In genomic region chr1:221347706-221348105, GRCh38 we compare ENCODE assay signal across 26 cellular contexts.
"Had no signal": no experiment of that assay in that cellular context is flagged by ENCODE, and none has a peak within 500 bp of the region (broad histone marks: within the 10 kb centered on the region; RNA-seq: fewer than 3 reads in every experiment).

No MANE protein-coding gene starts in this region.

- H3K4me1 ChIP-seq: adrenal gland, ascending aorta, left ventricle myocardium inferior, transverse colon had no signal

- H3K27ac ChIP-seq: adrenal gland, ascending aorta, left ventricle myocardium inferior, transverse colon had no signal

- ATAC-seq: effector memory CD8-positive, alpha-beta T cell; mucosa of descending colon; natural killer cell treated with Interleukin-12 subunit alpha and Interleukin-12 subunit beta and Interleukin-15 and Interleukin-18, amount 100 ng/mL, for 72 hours; right cardiac atrium had no signal

- DNase-seq: activated CD4-positive, alpha-beta T cell treated with anti-CD3 and anti-CD28 coated beads for 4 hours; activated CD4-positive, alpha-beta T cell treated with anti-CD3 and anti-CD28 coated beads, Interleukin-2, amount 50 U/mL, for 48 hours; activated CD4-positive, CD25-positive, alpha-beta regulatory T cell; activated CD8-positive, alpha-beta memory T cell treated with anti-CD3 and anti-CD28 coated beads, Interleukin-2, amount 50 U/mL, for 4 hours; activated effector memory CD4-positive, alpha-beta T cell treated with anti-CD3 and anti-CD28 coated beads, Interleukin-2, amount 50 U/mL, for 16 hours; activated naive CD4-positive, alpha-beta T cell treated with anti-CD3 and anti-CD28 coated beads for 36 hours; activated naive CD8-positive, alpha-beta T cell treated with anti-CD3 and anti-CD28 coated beads for 36 hours; activated T-cell treated with anti-CD3 and anti-CD28 coated beads, Interleukin-2, amount 50 U/mL, for 1 hour; adrenal gland; caudate nucleus; cortex of kidney; effector memory CD8-positive, alpha-beta T cell; head of caudate nucleus; hypothalamus; immature natural killer cell; kidney glomerular epithelial cell; left ventricle myocardium inferior; mucosa of descending colon; right cardiac atrium; stimulated activated CD4-positive, alpha-beta T cell treated with anti-CD3 and anti-CD28 coated beads, Interleukin-15, amount 100 ng/mL, for 24 hours; stimulated activated CD4-positive, alpha-beta T cell treated with anti-CD3 and anti-CD28 coated beads, Interleukin-2, amount 100 ng/mL, for 24 hours; stimulated activated naive CD4-positive, alpha-beta T cell treated with Interleukin-2 at 50 U/mL for 16 hours; transverse colon had no signal

- H3K36me3 ChIP-seq: adrenal gland, ascending aorta, left ventricle myocardium inferior, transverse colon had no signal

- H3K27me3 ChIP-seq: adrenal gland, ascending aorta, transverse colon had no signal

- H3K4me3 ChIP-seq: adrenal gland, ascending aorta, left ventricle myocardium inferior, lung, mucosa of descending colon, transverse colon had no signal

- H3K9me3 ChIP-seq: adrenal gland, ascending aorta, left ventricle myocardium inferior, mucosa of descending colon, transverse colon had no signal
